2 cellular contexts compared by ENCODE assay signal in the genomic region with DNA sequence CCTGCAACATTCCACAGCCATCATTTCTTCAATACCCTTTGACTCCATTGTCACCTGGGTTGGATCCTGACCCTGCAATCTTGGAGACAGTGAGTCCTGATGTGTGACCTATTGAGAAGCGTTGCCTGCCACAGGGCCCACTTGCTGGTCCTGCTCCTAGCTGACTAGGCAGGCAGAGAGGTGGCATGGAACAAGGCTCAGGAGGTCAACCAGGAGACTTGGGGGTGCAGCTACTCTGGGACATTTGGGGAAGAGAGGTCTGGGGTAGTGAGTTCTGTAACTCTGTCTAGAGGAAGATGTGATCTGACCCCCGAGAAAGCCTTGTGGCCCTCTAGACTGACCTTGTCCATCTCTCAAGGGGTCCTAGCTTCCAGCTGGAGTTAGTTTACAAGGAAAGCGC.
TF ChIP-seq lines count a peak whose summit lies in the region.

No MANE protein-coding gene starts in this region.

TF ChIP-seq in GM12878, 131 proteins besides CTCF, POLR2A, EP300 and RAD21:
- TF ChIP-seq CREM (IDR thresholded peaks at IDR 0.05; ENCODE audit: low read depth) (no peak), MYC (IDR thresholded peaks at IDR 0.05; ENCODE audit: insufficient read depth, insufficient read length, insufficient replicate concordance, low read length, severe bottlenecking) (no peak), PML (IDR thresholded peaks at IDR 0.05; ENCODE audit: low read length) (no peak), IRF4 (IDR thresholded peaks at IDR 0.05; ENCODE audit: low read depth, low read length) (no peak), CREB1 (IDR thresholded peaks at IDR 0.05; ENCODE audit: low read depth) (no peak), RBBP5 (conservative IDR thresholded peaks at IDR 0.05) (no peak)
- TF ChIP-seq, protein P1, sequence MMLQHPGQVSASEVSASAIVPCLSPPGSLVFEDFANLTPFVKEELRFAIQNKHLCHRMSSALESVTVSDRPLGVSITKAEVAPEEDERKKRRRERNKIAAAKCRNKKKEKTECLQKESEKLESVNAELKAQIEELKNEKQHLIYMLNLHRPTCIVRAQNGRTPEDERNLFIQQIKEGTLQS (IDR thresholded peaks at IDR 0.05; ENCODE audit: borderline replicate concordance, extremely low read depth, low read depth, low read length), result no peak
- TF ChIP-seq, protein P2, sequence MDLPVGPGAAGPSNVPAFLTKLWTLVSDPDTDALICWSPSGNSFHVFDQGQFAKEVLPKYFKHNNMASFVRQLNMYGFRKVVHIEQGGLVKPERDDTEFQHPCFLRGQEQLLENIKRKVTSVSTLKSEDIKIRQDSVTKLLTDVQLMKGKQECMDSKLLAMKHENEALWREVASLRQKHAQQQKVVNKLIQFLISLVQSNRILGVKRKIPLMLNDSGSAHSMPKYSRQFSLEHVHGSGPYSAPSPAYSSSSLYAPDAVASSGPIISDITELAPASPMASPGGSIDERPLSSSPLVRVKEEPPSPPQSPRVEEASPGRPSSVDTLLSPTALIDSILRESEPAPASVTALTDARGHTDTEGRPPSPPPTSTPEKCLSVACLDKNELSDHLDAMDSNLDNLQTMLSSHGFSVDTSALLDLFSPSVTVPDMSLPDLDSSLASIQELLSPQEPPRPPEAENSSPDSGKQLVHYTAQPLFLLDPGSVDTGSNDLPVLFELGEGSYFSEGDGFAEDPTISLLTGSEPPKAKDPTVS (IDR thresholded peaks at IDR 0.05; ENCODE audit: low read depth, low read length), result no peak

TF ChIP-seq in HEK293T, 16 proteins besides CTCF, POLR2A, EP300 and RAD21:
- TF ChIP-seq FOXM1 (IDR thresholded peaks at IDR 0.05; ENCODE audit: borderline replicate concordance) (no peak), ZNF384 (IDR thresholded peaks at IDR 0.05) (no peak), L3MBTL2 (conservative IDR thresholded peaks at IDR 0.05) (no peak), HDGF (IDR thresholded peaks at IDR 0.05; ENCODE audit: borderline replicate concordance) (no peak), LEF1 (IDR thresholded peaks at IDR 0.05; ENCODE audit: borderline replicate concordance) (no peak), SP1 (IDR thresholded peaks at IDR 0.05) (no peak)
TF ChIP-seq in HEK293T: peak in this region for 0.
